ENCODE assay signal across 1 cellular context in genomic region chr7:46153951-46154787, GRCh38.
TF ChIP-seq lines count a peak whose summit lies in the region.

No MANE protein-coding gene starts in this region.

TF ChIP-seq in HepG2, 621 proteins besides CTCF, POLR2A, EP300 and RAD21 (continued from another document and continues in another):
- peak; percentile 15; the same call in 1 of the 2 replicates for TF ChIP-seq ZNF687 (CRISPR knock-in tag; IDR thresholded peaks at IDR 0.05)
- TF ChIP-seq ZNF354B (CRISPR knock-in tag; IDR thresholded peaks at IDR 0.05) = no peak
- peak; percentile 45; the same call in 1 of the 2 replicates for TF ChIP-seq GATAD1 (CRISPR knock-in tag; IDR thresholded peaks at IDR 0.05)
- TF ChIP-seq CREB3 (CRISPR knock-in tag; IDR thresholded peaks at IDR 0.05) = no peak
- TF ChIP-seq RFX3 (CRISPR knock-in tag; IDR thresholded peaks at IDR 0.05) = no peak
- TF ChIP-seq CENPBD1 (CRISPR knock-in tag; IDR thresholded peaks at IDR 0.05; ENCODE audit: borderline replicate concordance, low read depth) = no peak
- TF ChIP-seq ZBTB49 (CRISPR knock-in tag; IDR thresholded peaks at IDR 0.05; ENCODE audit: borderline replicate concordance) = no peak
- TF ChIP-seq REST (IDR thresholded peaks at IDR 0.05; ENCODE audit: borderline replicate concordance in 1 of 2, low read depth in 1 of 2, low read length in 2 of 2) = 0 out of 4 replicates have a peak, but pooled peaks of 1 of the 2 experiments have one; percentile 10
- no peak for TF ChIP-seq SKIL (CRISPR knock-in tag; IDR thresholded peaks at IDR 0.05; ENCODE audit: borderline replicate concordance)
- peak; percentile 61 for TF ChIP-seq KAT8 (CRISPR knock-in tag; IDR thresholded peaks at IDR 0.05)
- TF ChIP-seq KLF9 (CRISPR knock-in tag; IDR thresholded peaks at IDR 0.05; ENCODE audit: low read depth) = no peak
- TF ChIP-seq ZNF20 (CRISPR knock-in tag; IDR thresholded peaks at IDR 0.05) = no peak
- TF ChIP-seq HNRNPH1 (optimal IDR thresholded peaks at IDR 0.05; ENCODE audit: low read depth, low read length) = no peak
- no peak for TF ChIP-seq ARID2 (CRISPR knock-in tag; IDR thresholded peaks at IDR 0.05; ENCODE audit: borderline replicate concordance)
- no peak for TF ChIP-seq TIGD3 (CRISPR knock-in tag; IDR thresholded peaks at IDR 0.05; ENCODE audit: borderline replicate concordance)
- TF ChIP-seq ZNF615 (CRISPR knock-in tag; IDR thresholded peaks at IDR 0.05; ENCODE audit: borderline replicate concordance) = no peak
- TF ChIP-seq TEAD3 (CRISPR knock-in tag; optimal IDR thresholded peaks at IDR 0.05; ENCODE audit: borderline replicate concordance) = peak; percentile 21
- TF ChIP-seq HBP1 (CRISPR knock-in tag; IDR thresholded peaks at IDR 0.05; ENCODE audit: low read depth) = no peak
- no peak for TF ChIP-seq NBN (conservative IDR thresholded peaks at IDR 0.05)
- TF ChIP-seq ZNF782 (CRISPR knock-in tag; IDR thresholded peaks at IDR 0.05; ENCODE audit: borderline replicate concordance) = no peak
- TF ChIP-seq ZNF276 (CRISPR knock-in tag; IDR thresholded peaks at IDR 0.05; ENCODE audit: low read depth) = no peak
- TF ChIP-seq AHDC1 (CRISPR knock-in tag; IDR thresholded peaks at IDR 0.05; ENCODE audit: borderline replicate concordance) = peak; percentile 77; the same call in 1 of the 2 replicates
- no peak for TF ChIP-seq TOPORS (CRISPR knock-in tag; IDR thresholded peaks at IDR 0.05)
- TF ChIP-seq ARNT2 (CRISPR knock-in tag; IDR thresholded peaks at IDR 0.05; ENCODE audit: low read depth) = no peak
- TF ChIP-seq ARHGAP35 (CRISPR knock-in tag; IDR thresholded peaks at IDR 0.05; ENCODE audit: borderline replicate concordance) = no peak
- no peak for TF ChIP-seq JUND (CRISPR knock-in tag; IDR thresholded peaks at IDR 0.05)
- TF ChIP-seq CBX2 (IDR thresholded peaks at IDR 0.05; ENCODE audit: low read depth, low read length) = no peak
- no peak for TF ChIP-seq CBX2 (CRISPR knock-in tag; IDR thresholded peaks at IDR 0.05; ENCODE audit: low read depth)
